Comparison of ENCODE assay signal across 28 cellular contexts in the genomic region with DNA sequence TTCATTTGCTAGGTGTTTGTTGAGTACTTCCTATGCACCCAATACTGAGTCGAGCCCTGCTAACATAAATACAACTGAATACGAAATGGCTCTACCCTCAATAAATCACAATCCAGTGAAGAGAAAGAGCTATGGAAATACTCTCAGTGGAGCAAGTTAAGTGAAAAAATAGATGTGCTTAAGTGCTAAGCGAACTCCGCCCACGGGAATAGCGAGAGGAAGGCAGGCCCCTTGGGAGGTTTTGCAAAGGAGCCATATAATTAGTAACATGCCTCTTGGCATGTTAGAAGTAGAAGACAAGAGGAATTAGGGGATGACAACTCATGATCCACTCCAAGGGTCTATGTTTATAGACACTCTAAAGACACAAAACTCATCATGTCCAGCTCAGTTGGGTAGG. TPM values are rescaled to one million over a fixed set of nuclear protein-coding genes. Genes with fewer than 3 reads are reported as not detected.
DNase-seq lines count a peak whose midpoint lies in the region; ATAC-seq, FAIRE-seq and TF ChIP-seq lines count a peak whose summit lies in the region.
"Had no signal": no experiment of that assay in that cellular context is flagged by ENCODE, and none has a peak within 500 bp of the region (broad histone marks: within the 10 kb centered on the region; RNA-seq: fewer than 3 reads in every experiment).

No MANE protein-coding gene starts in this region.

- no peak for TF ChIP-seq EP300 in GM12878 (IDR thresholded peaks at IDR 0.05; ENCODE audit: borderline replicate concordance in 1 of 2, control insufficient read depth in 1 of 2, low read depth in 2 of 2, low read length in 2 of 2)

- no peaks in the 10 kb centered on the region; the same call in 1 of the 2 replicates for H3K4me1 ChIP-seq in GM23248 (ENCODE audit: insufficient read depth)
- peaks cover 21% of the 10 kb centered on the region for H3K4me1 ChIP-seq in GM12878 (ENCODE audit: control insufficient read depth, insufficient read depth, low read length)
- peaks cover 14 to 44% (median 37%) of the 10 kb centered on the region in 4 donors for H3K4me1 ChIP-seq in liver (ENCODE audit: control insufficient read depth in 4 of 4, insufficient read depth in 4 of 4, low read length in 3 of 4)
- peaks cover 0 to 11% of the 10 kb centered on the region in 2 donors for H3K4me1 ChIP-seq in breast epithelium
- H3K4me1 ChIP-seq: vagina had no signal

- FAIRE-seq in GM12878 (lab: Jason Lieb, UNC) = no peak
- FAIRE-seq: colon, endometrium, H54 had no signal

- TF ChIP-seq POLR2A in GM12878 (IDR thresholded peaks at IDR 0.05; ENCODE audit: low read depth, low read length) = no peak
- no peak for TF ChIP-seq POLR2A in breast epithelium (IDR thresholded peaks at IDR 0.05)

- H4K20me1 ChIP-seq in GM23248 (ENCODE audit: insufficient read depth) (no peaks in the 10 kb centered on the region), GM12878 (ENCODE audit: control insufficient read depth, insufficient read depth) (no peaks in the 10 kb centered on the region)

- SMC1A ChIA-PET in GM12878 (lab: Charles Lee; ENCODE audit: uncharacterized antibody, unreplicated experiment) = interaction anchor here (0.7 to 4.8 kb wide), 18 partner anchors 7 to 309 kb away, joined by 3 to 28 read pairs (median 6); partner anchors contain the start of gene TNPO3

- DNase-seq in GM23248 = peak; percentile 62
- DNase-seq in GM12878 (ENCODE audit: low read depth, low spot score) = no peak
- DNase-seq in breast epithelium (ENCODE audit: low spot score in 2 of 2) = no peak
- no peak for DNase-seq in GM13976 (ENCODE audit: low spot score)
- no peak for DNase-seq in activated CD4-positive, CD25-positive, alpha-beta regulatory T cell (lab: John Stamatoyannopoulos, UW)
- DNase-seq: activated CD4-positive, alpha-beta memory T cell treated with anti-CD3 and anti-CD28 coated beads for 36 hours; activated gamma-delta T cell; activated naive CD8-positive, alpha-beta T cell treated with anti-CD3 and anti-CD28 coated beads, Interleukin-2, amount 50 U/mL, for 24 hours; brain microvascular endothelial cell; COR-L47; DND-41; left ventricle myocardium superior; NCI-H1105 treated with DMSO at 0.1 percent for 48 hours; NCI-H2081 treated with DMSO at 0.1 percent for 48 hours; NCI-H524; stimulated activated CD4-positive, alpha-beta T cell treated with anti-CD3 and anti-CD28 coated beads, Interleukin-1b, Interleukin-23, amount 100 ng/mL, for 48 hours; WERI-Rb-1 had no signal

- no TSS peak for BruUV-seq in GM12878 (replicated peaks; lab: Mats Ljungman, UMichigan)

- H3K4me3 ChIP-seq in GM23248 (no peak overlapping the region), GM12878 (no peak overlapping the region), liver (ENCODE audit: low read depth in 1 of 3, low read length in 3 of 3) (no peak overlapping the region), breast epithelium (no peak overlapping the region)
- H3K4me3 ChIP-seq: skin epidermis, testis, vagina had no signal

- H3K36me3 ChIP-seq in GM23248 (ENCODE audit: low read depth) (no peaks in the 10 kb centered on the region), GM12878 (ENCODE audit: control insufficient read depth in 2 of 2, insufficient read depth in 2 of 2, low read length in 1 of 2) (no peaks in the 10 kb centered on the region), liver (ENCODE audit: control insufficient read depth in 4 of 4, insufficient read depth in 3 of 4, low read depth in 1 of 4, low read length in 3 of 4) (no peaks in the 10 kb centered on the region), breast epithelium (no peaks in the 10 kb centered on the region)
- H3K36me3 ChIP-seq: brain microvascular endothelial cell, vagina, WERI-Rb-1 had no signal

- H3K9me3 ChIP-seq in GM23248 (ENCODE audit: low read depth) (no peaks in the 10 kb centered on the region), GM12878 (replicated peaks; ENCODE audit: control insufficient read depth, insufficient read depth, low read length) (no peaks in the 10 kb centered on the region), liver (ENCODE audit: control insufficient read depth in 4 of 4, low read length in 3 of 4) (no peaks in the 10 kb centered on the region), breast epithelium (no peaks in the 10 kb centered on the region)
- H3K9me3 ChIP-seq: testis, vagina had no signal

- in situ Hi-C loops in GM23248 (cut with MboI) = no loop called here
- in situ Hi-C loops in GM12878 (cut with MboI) = no loop called here
- in situ Hi-C loops in GM13976 (cut with MboI; ENCODE audit: low sequenced_read_pairs, unreplicated experiment) = no loop called here

- H3F3A ChIP-seq in GM23248 (ENCODE audit: insufficient read depth) = no peaks in the 10 kb centered on the region

- no peak for TF ChIP-seq RAD21 in GM12878 (IDR thresholded peaks at IDR 0.05; ENCODE audit: insufficient read depth, low read depth, low read length)
- TF ChIP-seq RAD21 in liver (IDR thresholded peaks at IDR 0.05) = no peak

- TF ChIP-seq CTCF in GM12878 (IDR thresholded peaks at IDR 0.05 in 2 of 3, conservative IDR thresholded peaks at IDR 0.05 in 1 of 3; ENCODE audit: control insufficient read depth in 2 of 3, extremely low read depth in 1 of 3, insufficient read depth in 1 of 3, low read depth in 3 of 3, low read length in 3 of 3) = no peak
- TF ChIP-seq CTCF in liver (IDR thresholded peaks at IDR 0.05; ENCODE audit: low read depth, low read length, missing input control) = no peak
- TF ChIP-seq CTCF in breast epithelium (IDR thresholded peaks at IDR 0.05) = no peak
- TF ChIP-seq CTCF in GM13976 (IDR thresholded peaks at IDR 0.05; ENCODE audit: borderline replicate concordance, control extremely low read depth, extremely low read depth, insufficient read depth, missing control alignments) = no peak

- no peak overlapping the region for H2AFZ ChIP-seq in GM23248
- no peak overlapping the region for H2AFZ ChIP-seq in GM12878 (ENCODE audit: control insufficient read depth, low read depth, low read length)

- CTCF ChIA-PET in GM12878 (lab: Yijun Ruan, JAX) = interaction anchor here (0.7 to 4.8 kb wide), 13 partner anchors 10 to 675 kb away, joined by 3 to 34 read pairs (median 4); no protein-coding TSS in a partner anchor

- POLR2A ChIA-PET in GM12878 (lab: Charles Lee) = interaction anchor here (0.7 to 1.8 kb wide), 4 partner anchors 10 to 151 kb away, joined by 3 to 12 read pairs (median 4); no protein-coding TSS in a partner anchor

- no peak overlapping the region for H3K9ac ChIP-seq in GM23248
- no peak overlapping the region for H3K9ac ChIP-seq in GM12878 (ENCODE audit: control insufficient read depth, insufficient read depth, low read length)
- H3K9ac ChIP-seq in liver (ENCODE audit: low read depth in 1 of 2, low read length in 2 of 2) = no peak overlapping the region

- no peak overlapping the region for H3K4me2 ChIP-seq in GM23248 (ENCODE audit: unreplicated experiment)
- 0 out of 2 replicates have a peak overlapping the region, but pooled peaks have one; percentile 7 for H3K4me2 ChIP-seq in GM12878 (ENCODE audit: control insufficient read depth, insufficient read depth)

- RAD21 ChIA-PET in GM12878 (lab: Charles Lee; ENCODE audit: unreplicated experiment) = interaction anchor here (0.8 to 3.3 kb wide), 15 partner anchors 9 to 218 kb away, joined by 3 to 31 read pairs (median 5); no protein-coding TSS in a partner anchor

- H3K27ac ChIP-seq in GM23248 (no peak overlapping the region), GM12878 (ENCODE audit: control insufficient read depth, insufficient read depth) (no peak overlapping the region), liver (ENCODE audit: low read depth in 1 of 2, low read length in 2 of 2) (peak overlapping the region; percentile 72 to 88), breast epithelium (no peak overlapping the region)
- H3K27ac ChIP-seq: brain microvascular endothelial cell, RWPE1, skin epidermis, testis, vagina, WERI-Rb-1 had no signal

- H3K79me2 ChIP-seq in GM23248 (ENCODE audit: insufficient read depth) (no peaks in the 10 kb centered on the region), GM12878 (ENCODE audit: control insufficient read depth, insufficient read depth, low read length) (no peaks in the 10 kb centered on the region)

- intact Hi-C loops in GM12878 (cut with micrococcal nuclease; ENCODE audit: unreplicated experiment) (no loop called here), breast epithelium (cut with DNase I; ENCODE audit: low total_unique reads) (no loop called here)

- no peaks in the 10 kb centered on the region for H3K9me2 ChIP-seq in GM23248 (ENCODE audit: insufficient read depth)

- WGBS in GM23248 (ENCODE audit: low coverage in 1 of 2, low lambda C conversion rate in 2 of 2, missing lambda C conversion rate in 2 of 2), 2 experiments = 16 to 20% methylated on average over 6 of the region's 6 CpGs
- WGBS in GM12878 (ENCODE audit: insufficient coverage, insufficient replicate concordance, low lambda C conversion rate, missing lambda C conversion rate) = 63% methylated on average over 6 of the region's 6 CpGs
- WGBS in liver = 95% methylated on average over 6 of the region's 6 CpGs

- H3K27me3 ChIP-seq in GM23248 (replicated peaks; ENCODE audit: insufficient read depth) (peaks cover 20% of the 10 kb centered on the region), GM12878 (replicated peaks in 1 of 2; ENCODE audit: control insufficient read depth in 2 of 2, insufficient read depth in 2 of 2, low read length in 1 of 2) (no peaks in the 10 kb centered on the region), liver (ENCODE audit: control insufficient read depth in 4 of 4, insufficient read depth in 4 of 4, low read length in 3 of 4) (no peaks in the 10 kb centered on the region), breast epithelium (no peaks in the 10 kb centered on the region)
- H3K27me3 ChIP-seq: testis, vagina had no signal

- ATAC-seq in GM12878 (no peak; the same call in 2 of the 3 replicates), GM19463 (IDR thresholded peaks at IDR 0.05; ENCODE audit: unreplicated experiment) (no peak)
- ATAC-seq: activated naive CD8-positive, alpha-beta T cell treated with anti-CD3 and anti-CD28 coated beads, Interleukin-2, amount 50 U/mL, for 24 hours; left ventricle myocardium superior; natural killer cell treated with Interleukin-12 subunit alpha and Interleukin-12 subunit beta and Interleukin-15 and Interleukin-18, amount 100 ng/mL, for 72 hours; SK-N-SH treated with all-trans-retinoic acid at 6 μM for 48 hours had no signal

RNA-seq across cellular contexts. Expression of gene TSPAN33, which starts 42.8 kb away (rescaled TPM):
- total RNA-seq in GM23248 (2014; rRNA removed; shearing (Covaris generic)) = 0.76 TPM in 2 replicates
- not detected in 2 replicates for polyA plus RNA-seq in GM23248 (2016; fragmentation: Nextera tagmentation; extraction: Ambion mirVana)
- 84.1 and 97.9 TPM in 2 replicates for total RNA-seq in GM12878 (2013; cell fraction: nucleolus; rRNA removed)
- 108 and 109 TPM in 2 replicates for total RNA-seq in GM12878 (2014; rRNA removed)
- total RNA-seq in GM12878 (2014; rRNA removed; fragmentation: Illumina TruSeq; extraction: Trizol) = 77.8 and 78.8 TPM in 2 replicates
- 113 and 122 TPM in 2 replicates for total RNA-seq in GM12878 (2021)
- 145 TPM for polyA plus RNA-seq in GM12878 (2011; ENCODE audit: low read depth)
- 89.1 and 123 TPM in 2 replicates for polyA plus RNA-seq in GM12878 (2011; rRNA removed)
- polyA plus RNA-seq in GM12878 (2011; cell fraction: cytosol; rRNA removed) = 153 and 156 TPM in 2 replicates
- 104 and 146 TPM in 2 replicates for polyA plus RNA-seq in GM12878 (2011; cell fraction: nucleus; rRNA removed)
- 192 and 193 TPM in 2 replicates for polyA plus RNA-seq in GM12878 (2012)
- polyA plus RNA-seq in GM12878 (2014; fragmentation: Illumina TruSeq; extraction: Trizol) = 78.5 and 94.8 TPM in 2 replicates
- polyA plus RNA-seq in GM12878 (2014; fragmentation: Nextera tagmentation; extraction: Ambion mirVana) = 10 to 100 TPM; 17.8 to 30.0 TPM
- 95.6 and 99.0 TPM in 2 replicates for polyA plus RNA-seq in GM12878 (2014; rRNA removed)
- polyA plus RNA-seq in GM12878 (2016; fragmentation: Nextera tagmentation; extraction: Ambion mirVana) = 10 to 100 TPM; 12.0 to 15.8 TPM
- 183 and 197 TPM in 2 replicates for polyA minus RNA-seq in GM12878 (2011; rRNA and poly(A)+ RNA removed)
- polyA minus RNA-seq in GM12878 (2011; cell fraction: cytosol; rRNA and poly(A)+ RNA removed) = 46.8 and 47.3 TPM in 2 replicates
- 43.9 and 58.9 TPM in 2 replicates for polyA minus RNA-seq in GM12878 (2011; cell fraction: nucleus; rRNA and poly(A)+ RNA removed)
- 10 to 100 TPM; 18.1 to 29.3 TPM for total RNA-seq in liver
- polyA plus RNA-seq in liver = 10 to 100 TPM; 13.4 to 22.8 TPM
- 10 to 100 TPM in 1 of 3 donors, 1 to 10 TPM in 2; 3.9 to 11.4 (median 5.4) TPM for total RNA-seq in breast epithelium

RNA-seq across cellular contexts. Expression of gene TNPO3, which starts 46.8 kb away (rescaled TPM):
- 41.9 and 47.2 TPM in 2 replicates for total RNA-seq in GM23248 (2014; rRNA removed; shearing (Covaris generic))
- 31.6 and 34.2 TPM in 2 replicates for polyA plus RNA-seq in GM23248 (2016; fragmentation: Nextera tagmentation; extraction: Ambion mirVana)
- total RNA-seq in GM12878 (2013; cell fraction: nucleolus; rRNA removed) = 77.5 and 79.6 TPM in 2 replicates
- total RNA-seq in GM12878 (2014; rRNA removed) = 72.7 and 77.4 TPM in 2 replicates
- 64.3 and 64.5 TPM in 2 replicates for total RNA-seq in GM12878 (2014; rRNA removed; fragmentation: Illumina TruSeq; extraction: Trizol)
- total RNA-seq in GM12878 (2021) = 63.0 and 67.6 TPM in 2 replicates
- polyA plus RNA-seq in GM12878 (2011; ENCODE audit: low read depth) = 34.8 TPM
- polyA plus RNA-seq in GM12878 (2011; rRNA removed) = 46.6 and 56.7 TPM in 2 replicates
- 59.9 and 67.6 TPM in 2 replicates for polyA plus RNA-seq in GM12878 (2011; cell fraction: cytosol; rRNA removed)
- polyA plus RNA-seq in GM12878 (2011; cell fraction: nucleus; rRNA removed) = 46.9 and 53.0 TPM in 2 replicates
- polyA plus RNA-seq in GM12878 (2012) = 40.9 and 46.9 TPM in 2 replicates
- 68.7 and 68.9 TPM in 2 replicates for polyA plus RNA-seq in GM12878 (2014; fragmentation: Illumina TruSeq; extraction: Trizol)
- polyA plus RNA-seq in GM12878 (2014; fragmentation: Nextera tagmentation; extraction: Ambion mirVana) = 10 to 100 TPM; 17.6 to 23.5 TPM
- 52.4 and 57.4 TPM in 2 replicates for polyA plus RNA-seq in GM12878 (2014; rRNA removed)
- polyA plus RNA-seq in GM12878 (2016; fragmentation: Nextera tagmentation; extraction: Ambion mirVana) = 10 to 100 TPM; 84.5 to 91.8 TPM
- 99.0 and 133 TPM in 2 replicates for polyA minus RNA-seq in GM12878 (2011; rRNA and poly(A)+ RNA removed)
- 27.8 and 31.8 TPM in 2 replicates for polyA minus RNA-seq in GM12878 (2011; cell fraction: cytosol; rRNA and poly(A)+ RNA removed)
- 36.3 and 44.6 TPM in 2 replicates for polyA minus RNA-seq in GM12878 (2011; cell fraction: nucleus; rRNA and poly(A)+ RNA removed)
- 10 to 100 TPM; 26.5 to 38.9 TPM for total RNA-seq in liver
- 10 to 100 TPM in 1 of 2 donors, 1 to 10 TPM in 1; 9.2 to 13.6 TPM for polyA plus RNA-seq in liver
- total RNA-seq in breast epithelium = 10 to 100 TPM; 36.4 to 42.7 (median 36.6) TPM

Comparison
In these comparisons a context has a peak if more than half of its experiments do, and no peak if none do; other contexts are left out.
1. H3K27ac ChIP-seq: peak in liver (2 of 2); none in GM23248 (single experiment), GM12878 (single experiment) and breast epithelium (0 of 2).